1 cellular context compared by ENCODE assay signal in genomic region chr12:19694627-19695026, GRCh38.
TF ChIP-seq lines count a peak whose summit lies in the region.

No MANE protein-coding gene starts in this region.

TF ChIP-seq in endothelial cell of umbilical vein, 7 proteins besides CTCF, POLR2A, EP300 and RAD21 (continued from another document):
- TF ChIP-seq EZH2 (IDR thresholded peaks at IDR 0.05; ENCODE audit: borderline replicate concordance, low read depth, low read length, severe bottlenecking) (no peak), POLR2AphosphoS5 (IDR thresholded peaks at IDR 0.05; ENCODE audit: insufficient read depth, low read depth, low read length) (no peak), MAX (IDR thresholded peaks at IDR 0.05; ENCODE audit: insufficient read depth, insufficient read length) (no peak)
